1 cellular context compared by ENCODE assay signal in genomic region chr17:17227608-17228520, GRCh38.
TF ChIP-seq lines count a peak whose summit lies in the region.

No MANE protein-coding gene starts in this region.

TF ChIP-seq in GM23338, 12 proteins besides CTCF, POLR2A, EP300 and RAD21 (continued from another document):
- TF ChIP-seq, protein P1, sequence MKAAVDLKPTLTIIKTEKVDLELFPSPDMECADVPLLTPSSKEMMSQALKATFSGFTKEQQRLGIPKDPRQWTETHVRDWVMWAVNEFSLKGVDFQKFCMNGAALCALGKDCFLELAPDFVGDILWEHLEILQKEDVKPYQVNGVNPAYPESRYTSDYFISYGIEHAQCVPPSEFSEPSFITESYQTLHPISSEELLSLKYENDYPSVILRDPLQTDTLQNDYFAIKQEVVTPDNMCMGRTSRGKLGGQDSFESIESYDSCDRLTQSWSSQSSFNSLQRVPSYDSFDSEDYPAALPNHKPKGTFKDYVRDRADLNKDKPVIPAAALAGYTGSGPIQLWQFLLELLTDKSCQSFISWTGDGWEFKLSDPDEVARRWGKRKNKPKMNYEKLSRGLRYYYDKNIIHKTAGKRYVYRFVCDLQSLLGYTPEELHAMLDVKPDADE (IDR thresholded peaks at IDR 0.05), result no peak
- TF ChIP-seq NANOG (IDR thresholded peaks at IDR 0.05; ENCODE audit: borderline replicate concordance) (no peak), EZH2phosphoT487 (IDR thresholded peaks at IDR 0.05; ENCODE audit: unreplicated experiment) (no peak), ZNF114 (CRISPR knock-in tag; IDR thresholded peaks at IDR 0.05) (no peak), POLR2AphosphoS5 (IDR thresholded peaks at IDR 0.05; ENCODE audit: low read depth) (no peak), ZNF462 (CRISPR knock-in tag; IDR thresholded peaks at IDR 0.05) (no peak), JUNB (IDR thresholded peaks at IDR 0.05; ENCODE audit: unreplicated experiment) (no peak), EZH2 (IDR thresholded peaks at IDR 0.05; ENCODE audit: low read depth, unreplicated experiment) (no peak)
